ENCODE assay signal across 8 cellular contexts in the genomic region with DNA sequence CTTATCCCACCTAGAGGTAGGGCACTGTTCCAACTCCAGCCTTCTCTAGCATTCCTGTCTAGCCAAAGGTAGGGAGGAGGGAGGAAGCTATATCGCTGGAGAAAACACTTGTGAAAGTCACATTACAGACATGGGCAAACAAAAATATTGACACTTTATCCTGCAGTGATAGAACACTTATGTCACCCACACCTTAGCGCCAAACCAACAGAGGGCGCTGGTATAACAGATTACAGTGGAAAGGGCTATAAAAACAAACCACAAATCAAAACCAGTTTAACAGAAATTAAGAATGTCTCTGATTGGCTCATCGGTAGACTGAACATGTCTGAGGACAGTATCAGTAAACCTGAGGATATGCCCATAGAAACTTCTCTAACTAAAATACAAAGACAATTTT.
DNase-seq lines count a peak whose midpoint lies in the region; ATAC-seq, FAIRE-seq and TF ChIP-seq lines count a peak whose summit lies in the region.
"Had no signal": no experiment of that assay in that cellular context is flagged by ENCODE, and none has a peak within 500 bp of the region (broad histone marks: within the 10 kb centered on the region; RNA-seq: fewer than 3 reads in every experiment).

No MANE protein-coding gene starts in this region.

- FAIRE-seq in GM18507 (lab: Jason Lieb, UNC) = peak; percentile 24

- H3K27me3 Mint-ChIP-seq in WTC11 (ENCODE audit: low read depth) (no peaks in the 10 kb centered on the region), neural crest cell (ENCODE audit: low read depth) (no peaks in the 10 kb centered on the region)
- H3K27me3 Mint-ChIP-seq: activated naive CD8-positive, alpha-beta T cell had no signal

- no peaks in the 10 kb centered on the region for H3K36me3 Mint-ChIP-seq in WTC11
- no peaks in the 10 kb centered on the region for H3K36me3 Mint-ChIP-seq in neural crest cell (ENCODE audit: low read depth)
- H3K36me3 Mint-ChIP-seq: activated naive CD8-positive, alpha-beta T cell had no signal

- ATAC-seq in WTC11 = peak; percentile 91
- no peak for ATAC-seq in HG03469 (IDR thresholded peaks at IDR 0.05; ENCODE audit: unreplicated experiment)

- no peak for TF ChIP-seq EP300 in Ishikawa (IDR thresholded peaks at IDR 0.05; ENCODE audit: borderline replicate concordance)

- POLR2A ChIA-PET in WTC11 (lab: Charles Lee) = no interaction called here

- CTCF ChIA-PET in WTC11 (lab: Charles Lee) = interaction anchor here (0.9 to 5.8 kb wide), 3 partner anchors 13 to 831 kb away, joined by 3 to 30 read pairs (median 4); no protein-coding TSS in a partner anchor

- DNase-seq in GM18507 (ENCODE audit: extremely low spot score, insufficient read length, low read depth) = no peak
- DNase-seq in WTC11 (ENCODE audit: low spot score) = peak; percentile 61
- DNase-seq in neural crest cell (ENCODE audit: low read depth, low spot score) = peak; percentile 15
- DNase-seq in medulla oblongata (ENCODE audit: extremely low spot score) = no peak
- DNase-seq in stimulated activated CD4-positive, alpha-beta T cell treated with anti-CD3 and anti-CD28 coated beads, Interleukin-12 subunit alpha, Interleukin-12 subunit beta, amount 100 ng/mL, for 4 hours = no peak

- TF ChIP-seq CTCF in WTC11 (IDR thresholded peaks at IDR 0.05) (peak; percentile 69), neural crest cell (conservative IDR thresholded peaks at IDR 0.05) (peak; percentile 58)

- H3K4me3 Mint-ChIP-seq in WTC11 = no peak overlapping the region
- H3K4me3 Mint-ChIP-seq in neural crest cell = no peak overlapping the region
- H3K4me3 Mint-ChIP-seq: activated naive CD8-positive, alpha-beta T cell had no signal

- peaks cover 9% of the 10 kb centered on the region for H3K4me1 Mint-ChIP-seq in WTC11
- no peaks in the 10 kb centered on the region for H3K4me1 Mint-ChIP-seq in neural crest cell

- TF ChIP-seq RAD21 in Ishikawa (IDR thresholded peaks at IDR 0.05; ENCODE audit: low read depth) = peak; percentile 52; the same call in 1 of the 2 replicates

- H3K9me3 Mint-ChIP-seq in WTC11 = no peaks in the 10 kb centered on the region
- peaks cover under 1% of the 10 kb centered on the region for H3K9me3 Mint-ChIP-seq in neural crest cell

- no peak overlapping the region for H3K27ac Mint-ChIP-seq in WTC11
- H3K27ac Mint-ChIP-seq in neural crest cell (ENCODE audit: unreplicated experiment) = no peak overlapping the region
- H3K27ac Mint-ChIP-seq: activated naive CD8-positive, alpha-beta T cell had no signal

TF ChIP-seq in Ishikawa, 13 proteins besides CTCF, POLR2A, EP300 and RAD21:
- no peak for TF ChIP-seq ZBTB7A (IDR thresholded peaks at IDR 0.05; ENCODE audit: low read depth)
- TF ChIP-seq, protein P1, sequence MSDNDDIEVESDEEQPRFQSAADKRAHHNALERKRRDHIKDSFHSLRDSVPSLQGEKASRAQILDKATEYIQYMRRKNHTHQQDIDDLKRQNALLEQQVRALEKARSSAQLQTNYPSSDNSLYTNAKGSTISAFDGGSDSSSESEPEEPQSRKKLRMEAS (IDR thresholded peaks at IDR 0.05) = no peak
- no peak for TF ChIP-seq CEBPB (IDR thresholded peaks at IDR 0.05)
- TF ChIP-seq NFIC (IDR thresholded peaks at IDR 0.05) = no peak

TF ChIP-seq in WTC11, 78 proteins besides CTCF, POLR2A, EP300 and RAD21:
- TF ChIP-seq, protein P2, sequence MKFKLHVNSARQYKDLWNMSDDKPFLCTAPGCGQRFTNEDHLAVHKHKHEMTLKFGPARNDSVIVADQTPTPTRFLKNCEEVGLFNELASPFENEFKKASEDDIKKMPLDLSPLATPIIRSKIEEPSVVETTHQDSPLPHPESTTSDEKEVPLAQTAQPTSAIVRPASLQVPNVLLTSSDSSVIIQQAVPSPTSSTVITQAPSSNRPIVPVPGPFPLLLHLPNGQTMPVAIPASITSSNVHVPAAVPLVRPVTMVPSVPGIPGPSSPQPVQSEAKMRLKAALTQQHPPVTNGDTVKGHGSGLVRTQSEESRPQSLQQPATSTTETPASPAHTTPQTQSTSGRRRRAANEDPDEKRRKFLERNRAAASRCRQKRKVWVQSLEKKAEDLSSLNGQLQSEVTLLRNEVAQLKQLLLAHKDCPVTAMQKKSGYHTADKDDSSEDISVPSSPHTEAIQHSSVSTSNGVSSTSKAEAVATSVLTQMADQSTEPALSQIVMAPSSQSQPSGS (CRISPR knock-in tag; IDR thresholded peaks at IDR 0.05; ENCODE audit: borderline replicate concordance, low read depth) = no peak
- TF ChIP-seq NFE2L1 (CRISPR knock-in tag; IDR thresholded peaks at IDR 0.05) = no peak
- TF ChIP-seq JAZF1 (CRISPR knock-in tag; IDR thresholded peaks at IDR 0.05) = no peak

Comparison
In these comparisons a context has a peak if more than half of its experiments do, and no peak if none do; other contexts are left out.
1. DNase-seq: peak in WTC11 (single experiment) and neural crest cell (single experiment); none in GM18507 (single experiment), medulla oblongata (single experiment) and stimulated activated CD4-positive, alpha-beta T cell treated with anti-CD3 and anti-CD28 coated beads, Interleukin-12 subunit alpha, Interleukin-12 subunit beta, amount 100 ng/mL, for 4 hours (single experiment).